In genomic region chr12:133108150-133108549, GRCh38 we compare ENCODE assay signal across 20 cellular contexts.
"Had no signal": no experiment of that assay in that cellular context is flagged by ENCODE, and none has a peak within 500 bp of the region (broad histone marks: within the 10 kb centered on the region; RNA-seq: fewer than 3 reads in every experiment).

No MANE protein-coding gene starts in this region.

- ATAC-seq: esophagus mucosa; heart left ventricle; left cardiac atrium; left ventricle myocardium superior; naive thymus-derived CD4-positive, alpha-beta T cell; psoas muscle; sciatic nerve had no signal

- H3K27ac ChIP-seq: heart left ventricle, parathyroid adenoma, psoas muscle, stomach had no signal

- H3K27ac Mint-ChIP-seq: naive thymus-derived CD4-positive, alpha-beta T cell; nephron progenitor cell had no signal

- H3K4me3 ChIP-seq: heart left ventricle, psoas muscle, stomach had no signal

- H3K4me1 ChIP-seq: heart left ventricle, parathyroid adenoma, psoas muscle, stomach had no signal

- H3K9ac ChIP-seq: parathyroid adenoma had no signal

- DNase-seq: dermis blood vessel endothelial cell; effector CD4-positive, alpha-beta T cell; heart left ventricle; hypothalamus; islet precursor cell; left cardiac atrium; left ventricle myocardium superior; mesendoderm; naive thymus-derived CD4-positive, alpha-beta T cell; nephron progenitor cell; psoas muscle; retina; stimulated activated CD4-positive, alpha-beta T cell treated with anti-CD3 and anti-CD28 coated beads, Interleukin-2, amount 100 ng/mL, for 24 hours; stimulated activated CD4-positive, alpha-beta T cell treated with anti-CD3 and anti-CD28 coated beads, Interleukin-4, amount 100 ng/mL, for 4 hours; stimulated activated naive CD4-positive, alpha-beta T cell; stomach; trophoblast cell had no signal

- H3K4me1 Mint-ChIP-seq: naive thymus-derived CD4-positive, alpha-beta T cell; nephron progenitor cell had no signal

- H3K4me3 Mint-ChIP-seq: naive thymus-derived CD4-positive, alpha-beta T cell; nephron progenitor cell had no signal

- H3K27me3 ChIP-seq: heart left ventricle, stomach had no signal

- H3K27me3 Mint-ChIP-seq: naive thymus-derived CD4-positive, alpha-beta T cell had no signal
